Comparison of ENCODE assay signal across 1 cellular context in the genomic region with DNA sequence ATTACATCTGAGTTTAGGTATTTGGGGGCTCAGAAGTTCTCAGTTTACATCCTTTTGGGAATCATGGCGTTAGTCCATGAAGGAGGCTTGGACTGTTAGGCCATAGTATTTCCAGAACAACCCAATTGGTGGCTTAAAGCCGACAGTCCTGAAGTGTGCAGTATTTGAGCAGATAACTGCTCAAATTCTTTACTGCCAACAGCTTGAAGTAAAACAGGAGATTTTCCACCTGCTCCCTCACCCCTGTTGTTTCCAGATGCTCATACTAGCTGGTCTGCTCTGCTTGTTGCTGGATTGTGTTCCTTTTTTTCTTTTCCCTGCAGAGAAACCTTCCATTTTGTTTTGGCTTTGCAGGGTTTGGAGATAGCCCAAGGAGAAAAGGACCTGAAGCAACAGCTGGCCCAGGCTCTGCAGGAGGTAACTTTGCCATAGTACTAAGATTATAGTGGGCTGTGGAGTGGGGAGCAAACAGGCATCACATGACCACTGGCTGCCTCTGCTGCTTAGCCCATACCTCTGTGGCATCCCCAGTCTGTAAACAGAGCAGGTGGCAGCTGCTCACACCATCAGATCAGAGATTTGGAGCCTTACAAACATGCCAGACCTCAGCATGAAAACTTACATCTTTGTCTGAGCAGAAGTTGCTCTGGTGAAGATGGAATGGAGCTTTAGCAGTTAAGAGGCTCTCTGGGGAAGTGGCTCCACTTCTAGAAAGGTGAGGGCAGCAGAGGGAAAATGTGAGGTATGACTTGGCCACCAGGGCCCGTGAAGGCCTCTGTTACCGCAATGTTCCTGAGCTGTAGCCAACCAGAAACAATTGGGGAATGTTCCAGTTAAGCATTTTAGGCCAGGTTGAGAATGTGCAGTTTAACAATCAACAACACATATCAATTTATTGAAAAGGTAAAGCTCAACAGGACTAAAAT.
TF ChIP-seq lines count a peak whose summit lies in the region.

No MANE protein-coding gene starts in this region.

TF ChIP-seq in IMR-90, 13 proteins besides CTCF, POLR2A, EP300 and RAD21:
- TF ChIP-seq CEBPB (IDR thresholded peaks at IDR 0.05; ENCODE audit: low read depth, low read length) = no peak
- TF ChIP-seq MAZ (IDR thresholded peaks at IDR 0.05; ENCODE audit: borderline replicate concordance, low read depth, low read length) = no peak
- TF ChIP-seq BHLHE40 (IDR thresholded peaks at IDR 0.05; ENCODE audit: low read depth, low read length) = no peak
- TF ChIP-seq MAFK (IDR thresholded peaks at IDR 0.05; ENCODE audit: low read depth, low read length) = no peak
- TF ChIP-seq RFX5 (IDR thresholded peaks at IDR 0.05; ENCODE audit: low read depth, low read length) = no peak
- no peak for TF ChIP-seq NFE2L2 (IDR thresholded peaks at IDR 0.05; ENCODE audit: low read depth, low read length)
